In genomic region chr2:215417400-215417951, GRCh38 we compare ENCODE assay signal across 19 cellular contexts. TPM values are rescaled to one million over a fixed set of nuclear protein-coding genes. Genes with fewer than 3 reads are reported as not detected.
DNase-seq lines count a peak whose midpoint lies in the region; ATAC-seq, FAIRE-seq and TF ChIP-seq lines count a peak whose summit lies in the region.
"Had no signal": no experiment of that assay in that cellular context is flagged by ENCODE, and none has a peak within 500 bp of the region (broad histone marks: within the 10 kb centered on the region; RNA-seq: fewer than 3 reads in every experiment).

No MANE protein-coding gene starts in this region.

- H3K4me3 ChIP-seq in cardiac muscle cell (no peak overlapping the region), right cardiac atrium (ENCODE audit: low read length) (no peak overlapping the region)
- H3K4me3 ChIP-seq: ovary had no signal

- WGBS in right cardiac atrium: 51% methylated on average over 4 of the region's 4 CpGs

- H3K4me1 Mint-ChIP-seq in mesothelial cell of epicardium: peaks cover 5% of the 10 kb centered on the region
- H3K4me1 Mint-ChIP-seq: activated CD8-positive, alpha-beta memory T cell treated with anti-CD3 and anti-CD28 coated beads, Interleukin-2, amount 10 ng/mL, durations not matched to agents 7 days and 5 days had no signal

- peaks cover 23% of the 10 kb centered on the region for H3K4me1 ChIP-seq in cardiac muscle cell (ENCODE audit: low read depth)
- H3K4me1 ChIP-seq in right cardiac atrium (ENCODE audit: control insufficient read depth, insufficient read depth, low read length): peaks cover 1% of the 10 kb centered on the region

- peaks cover 26% of the 10 kb centered on the region for H3K36me3 Mint-ChIP-seq in mesothelial cell of epicardium
- H3K36me3 Mint-ChIP-seq: activated CD8-positive, alpha-beta memory T cell treated with anti-CD3 and anti-CD28 coated beads, Interleukin-2, amount 10 ng/mL, durations not matched to agents 7 days and 5 days had no signal

- H3K36me3 ChIP-seq in cardiac muscle cell: peaks cover 9% of the 10 kb centered on the region
- H3K36me3 ChIP-seq: ovary had no signal

- intact Hi-C loops in right cardiac atrium (cut with DNase I): no loop called here

- no peak for ATAC-seq in right cardiac atrium
- ATAC-seq: activated CD8-positive, alpha-beta memory T cell treated with anti-CD3 and anti-CD28 coated beads, Interleukin-2, amount 10 ng/mL, durations not matched to agents 7 days and 5 days had no signal

- H3K27ac ChIP-seq in cardiac muscle cell (peak overlapping the region; percentile 68), right cardiac atrium (ENCODE audit: low read length) (no peak overlapping the region)
- H3K27ac ChIP-seq: ovary had no signal

- TF ChIP-seq CTCF in cardiac muscle cell (IDR thresholded peaks at IDR 0.05; ENCODE audit: low read depth, low read length): no peak
- TF ChIP-seq CTCF in mesothelial cell of epicardium (IDR thresholded peaks at IDR 0.05; ENCODE audit: unreplicated experiment): no peak
- TF ChIP-seq CTCF in D721Med (IDR thresholded peaks at IDR 0.05; ENCODE audit: insufficient read depth, missing control alignments): no peak

- H3K27me3 ChIP-seq in cardiac muscle cell (no peaks in the 10 kb centered on the region), right cardiac atrium (ENCODE audit: control insufficient read depth, insufficient read depth) (no peaks in the 10 kb centered on the region)
- H3K27me3 ChIP-seq: ovary had no signal

- peak overlapping the region; percentile 37 for H3K27ac Mint-ChIP-seq in mesothelial cell of epicardium
- H3K27ac Mint-ChIP-seq: activated CD8-positive, alpha-beta memory T cell treated with anti-CD3 and anti-CD28 coated beads, Interleukin-2, amount 10 ng/mL, durations not matched to agents 7 days and 5 days; activated T-helper 2 cell treated with anti-CD3 and anti-CD28 coated beads, Interferon-gamma antibody, Interleukin-2, Interleukin-4, amounts not matched to agents 10 μg/mL and 5 μg/mL and 100 μg/mL, durations not matched to agents 14 hours and 24 hours and 36 hours had no signal

- DNase-seq in cardiac muscle cell (ENCODE audit: low read depth in 1 of 2, low spot score in 1 of 2) (peak; percentile 28 to 67), right cardiac atrium (no peak), fibroblast of peridontal ligament (ENCODE audit: extremely low read depth) (peak; percentile 52), mesothelial cell of epicardium (ENCODE audit: low spot score in 2 of 2, unreplicated experiment in 2 of 2) (no peak), NCI-H526 (lab: John Stamatoyannopoulos, UW) (no peak), medulla oblongata (ENCODE audit: extremely low spot score) (no peak), NCI-H2081 (lab: John Stamatoyannopoulos, UW) (no peak), D721Med (ENCODE audit: insufficient read length, low spot score) (no peak)
- DNase-seq: activated CD4-positive, CD25-positive, alpha-beta regulatory T cell treated with anti-CD3 and anti-CD28 coated beads, Interleukin-2, amount 50 U/mL, for 72 hours; activated CD8-positive, alpha-beta memory T cell treated with anti-CD3 and anti-CD28 coated beads, Interleukin-2, amount 10 ng/mL, durations not matched to agents 7 days and 5 days; C1 segment of cervical spinal cord; cerebellar nuclear complex; foreskin melanocyte; GDM1; NCI-H1417; ovary; stimulated activated CD4-positive, alpha-beta T cell treated with anti-CD3 and anti-CD28 coated beads, Interleukin-4, amount 100 ng/mL, for 4 hours; T-helper 9 cell had no signal

- H3K9me3 ChIP-seq in cardiac muscle cell (ENCODE audit: low read depth): no peaks in the 10 kb centered on the region
- no peaks in the 10 kb centered on the region for H3K9me3 ChIP-seq in right cardiac atrium (ENCODE audit: control insufficient read depth, low read length)
- H3K9me3 ChIP-seq: ovary had no signal

- H3K4me3 Mint-ChIP-seq in mesothelial cell of epicardium: no peak overlapping the region
- H3K4me3 Mint-ChIP-seq: activated CD8-positive, alpha-beta memory T cell treated with anti-CD3 and anti-CD28 coated beads, Interleukin-2, amount 10 ng/mL, durations not matched to agents 7 days and 5 days had no signal

- no peak for FAIRE-seq in D721Med (lab: Jason Lieb, UNC)

- no peaks in the 10 kb centered on the region for H3K27me3 Mint-ChIP-seq in mesothelial cell of epicardium (ENCODE audit: low read depth)

- no peaks in the 10 kb centered on the region for H3K9me3 Mint-ChIP-seq in mesothelial cell of epicardium
- H3K9me3 Mint-ChIP-seq: activated T-helper 2 cell treated with anti-CD3 and anti-CD28 coated beads, Interferon-gamma antibody, Interleukin-2, Interleukin-4, amounts not matched to agents 10 μg/mL and 5 μg/mL and 100 μg/mL, durations not matched to agents 14 hours and 24 hours and 36 hours had no signal

RNA-seq across cellular contexts. Expression of gene FN1, which starts 18.4 kb away (rescaled TPM):
- total RNA-seq in cardiac muscle cell: 241 and 335 TPM in 2 replicates
- polyA plus RNA-seq in cardiac muscle cell: 164 and 240 TPM in 2 replicates
- 100 to 1,000 TPM; 205 to 530 (median 401) TPM for total RNA-seq in right cardiac atrium
- polyA plus RNA-seq in right cardiac atrium: 284 TPM
- total RNA-seq in mesothelial cell of epicardium: 829 to 909 TPM (median 896 TPM) in 3 replicates

Comparison
In these comparisons a context has a peak if more than half of its experiments do, and no peak if none do; other contexts are left out.
1. DNase-seq: peak in cardiac muscle cell (2 of 2) and fibroblast of peridontal ligament (single experiment); none in right cardiac atrium (0 of 3), mesothelial cell of epicardium (0 of 2), NCI-H526 (0 of 2), medulla oblongata (single experiment), NCI-H2081 (0 of 2) and D721Med (single experiment).